10 cellular contexts compared by ENCODE assay signal in the genomic region with DNA sequence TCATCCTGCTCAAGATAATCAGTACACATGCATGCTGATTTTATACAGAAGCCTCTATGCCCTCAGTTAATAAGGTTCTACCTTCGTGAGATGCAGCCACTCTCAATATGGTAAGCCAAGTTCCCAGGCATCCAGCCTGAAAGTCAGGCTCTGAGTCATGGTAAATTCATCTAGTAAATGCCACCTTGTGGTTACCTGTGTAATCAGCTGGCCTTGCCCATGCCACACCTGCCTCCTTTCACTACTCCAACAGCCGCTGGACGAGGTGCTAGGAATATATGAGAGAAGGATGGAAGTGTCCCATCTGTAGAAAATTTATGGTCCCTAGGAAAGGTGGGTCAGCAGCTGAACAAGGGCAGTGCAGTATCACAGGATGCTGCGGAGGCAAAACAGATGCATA.
DNase-seq lines count a peak whose midpoint lies in the region; ATAC-seq, FAIRE-seq and TF ChIP-seq lines count a peak whose summit lies in the region.
"Had no signal": no experiment of that assay in that cellular context is flagged by ENCODE, and none has a peak within 500 bp of the region (broad histone marks: within the 10 kb centered on the region; RNA-seq: fewer than 3 reads in every experiment).

No MANE protein-coding gene starts in this region.

- H3K27me3 Mint-ChIP-seq in osteocyte (ENCODE audit: unreplicated experiment), result no peaks in the 10 kb centered on the region

- no peaks in the 10 kb centered on the region for H3K4me1 Mint-ChIP-seq in osteocyte (ENCODE audit: unreplicated experiment)

- H3K27ac ChIP-seq in colonic mucosa (no peak overlapping the region), coronary artery (no peak overlapping the region), right atrium auricular region (no peak overlapping the region)
- H3K27ac ChIP-seq: heart left ventricle had no signal

- H3K4me1 ChIP-seq in colonic mucosa (no peaks in the 10 kb centered on the region), right atrium auricular region (no peaks in the 10 kb centered on the region)
- H3K4me1 ChIP-seq: heart left ventricle had no signal

- no peak overlapping the region for H3K4me3 Mint-ChIP-seq in osteocyte (ENCODE audit: unreplicated experiment)

- H3K9me3 ChIP-seq in colonic mucosa (no peaks in the 10 kb centered on the region), right atrium auricular region (no peaks in the 10 kb centered on the region)
- H3K9me3 ChIP-seq: heart left ventricle had no signal

- no peak overlapping the region for H3K27ac Mint-ChIP-seq in osteocyte (ENCODE audit: unreplicated experiment)

- TF ChIP-seq CTCF in colonic mucosa (IDR thresholded peaks at IDR 0.05) (peak; percentile 39), osteocyte (IDR thresholded peaks at IDR 0.05) (peak; percentile 8), coronary artery (IDR thresholded peaks at IDR 0.05) (no peak), right atrium auricular region (IDR thresholded peaks at IDR 0.05) (peak in 1 of 2 donors; percentile 18)

- H3K27me3 ChIP-seq in colonic mucosa (no peaks in the 10 kb centered on the region), right atrium auricular region (no peaks in the 10 kb centered on the region)
- H3K27me3 ChIP-seq: heart left ventricle had no signal

- H3K36me3 ChIP-seq in colonic mucosa (no peaks in the 10 kb centered on the region), right atrium auricular region (peaks cover 15% of the 10 kb centered on the region)

- FAIRE-seq in GM18507 (lab: Jason Lieb, UNC), result peak; percentile 24
- FAIRE-seq: TTC549 had no signal

- no peak overlapping the region for H3K4me3 ChIP-seq in colonic mucosa
- H3K4me3 ChIP-seq in coronary artery, result no peak overlapping the region
- H3K4me3 ChIP-seq in right atrium auricular region, result no peak overlapping the region
- H3K4me3 ChIP-seq: heart left ventricle had no signal

- no peak overlapping the region for H3K9ac ChIP-seq in colonic mucosa (ENCODE audit: low read depth in 2 of 2, low read length in 2 of 2)

- no peaks in the 10 kb centered on the region for H3K9me3 Mint-ChIP-seq in osteocyte (ENCODE audit: unreplicated experiment)

- H3K36me3 Mint-ChIP-seq in osteocyte (ENCODE audit: unreplicated experiment), result no peaks in the 10 kb centered on the region

- no peak for DNase-seq in GM18507 (ENCODE audit: extremely low spot score, insufficient read length, low read depth)
- DNase-seq in NCI-H510A (lab: John Stamatoyannopoulos, UW), result peak; percentile 44
- peak; percentile 56 for DNase-seq in colonic mucosa
- DNase-seq in osteocyte (ENCODE audit: extremely low spot score, unreplicated experiment), result no peak
- DNase-seq in coronary artery (ENCODE audit: low spot score), result no peak
- no peak for DNase-seq in right atrium auricular region (ENCODE audit: low spot score)
- no peak for DNase-seq in AG08395 (ENCODE audit: low spot score)
- DNase-seq: heart left ventricle had no signal

- intact Hi-C loops in colonic mucosa (cut with DNase I), result loop anchor here (5.0 kb wide), 1 partner anchor 285 kb away; no protein-coding TSS in a partner anchor

- no peak for ATAC-seq in HG02884 (IDR thresholded peaks at IDR 0.05; ENCODE audit: unreplicated experiment)

Comparison
In these comparisons a context has a peak if more than half of its experiments do, and no peak if none do; other contexts are left out.
1. DNase-seq: peak in NCI-H510A (single experiment) and colonic mucosa (single experiment); none in GM18507 (single experiment), osteocyte (single experiment), coronary artery (single experiment), right atrium auricular region (single experiment) and AG08395 (single experiment).